ENCODE assay signal across 14 cellular contexts in the genomic region with DNA sequence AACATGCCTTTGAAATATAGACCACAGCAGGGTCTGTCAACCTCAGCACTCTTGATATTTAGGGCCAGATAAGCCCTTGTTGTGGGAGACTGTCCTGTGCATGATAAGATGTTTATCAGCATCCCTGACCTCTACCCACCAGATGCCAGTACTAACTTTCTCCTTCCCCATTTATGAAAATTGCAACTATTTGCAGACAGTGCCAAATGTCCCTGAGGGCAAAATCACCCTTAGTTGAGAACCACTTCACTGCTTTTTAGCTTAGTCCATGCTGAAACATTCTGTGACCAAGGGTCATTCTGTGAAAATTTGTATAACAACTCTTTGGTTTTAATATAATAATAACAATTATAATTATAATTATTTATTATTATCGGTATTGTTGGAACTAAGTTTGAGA.
"Had no signal": no experiment of that assay in that cellular context is flagged by ENCODE, and none has a peak within 500 bp of the region (broad histone marks: within the 10 kb centered on the region; RNA-seq: fewer than 3 reads in every experiment).

No MANE protein-coding gene starts in this region.

- ATAC-seq: activated CD4-positive, CD25-positive, alpha-beta regulatory T cell treated with anti-CD3 and anti-CD28 coated beads, Interleukin-2, amount 50 U/mL, for 24 hours; activated CD8-positive, alpha-beta memory T cell treated with anti-CD3 and anti-CD28 coated beads, Interleukin-2, amount 10 ng/mL, durations not matched to agents 7 days and 5 days; activated naive CD4-positive, alpha-beta T cell treated with anti-CD3 and anti-CD28 coated beads, Interleukin-2, amount 50 U/mL, for 72 hours; activated T-cell treated with anti-CD3 and anti-CD28 coated beads, Interleukin-2, amount 50 U/mL, for 4 hours; heart left ventricle; left lobe of liver; SK-N-SH treated with all-trans-retinoic acid at 6 μM for 48 hours had no signal

- H3K27ac ChIP-seq: cardiac muscle cell had no signal

- DNase-seq: activated CD4-positive, alpha-beta T cell treated with anti-CD3 and anti-CD28 coated beads, Interleukin-2, amount 50 U/mL, for 4 hours; activated CD8-positive, alpha-beta memory T cell treated with anti-CD3 and anti-CD28 coated beads, Interleukin-2, amount 10 ng/mL, durations not matched to agents 7 days and 5 days; activated effector memory CD4-positive, alpha-beta T cell treated with anti-CD3 and anti-CD28 coated beads, Interleukin-2, amount 50 U/mL, for 16 hours; activated T-cell treated with anti-CD3 and anti-CD28 coated beads, Interleukin-2, amount 50 U/mL, for 4 hours; heart left ventricle; islet precursor cell; mesendoderm; stomach had no signal

- H3K4me3 ChIP-seq: cardiac muscle cell, heart left ventricle, skin epidermis, stomach had no signal

- H3K27me3 ChIP-seq: cardiac muscle cell, stomach had no signal

- H3K9me3 ChIP-seq: heart left ventricle, stomach had no signal

- H3K36me3 ChIP-seq: cardiac muscle cell, heart left ventricle, stomach had no signal
